In genomic region chr12:14773685-14774073, GRCh38 we compare ENCODE assay signal across 8 cellular contexts. TPM values are rescaled to one million over a fixed set of nuclear protein-coding genes. Genes with fewer than 3 reads are reported as not detected.
DNase-seq lines count a peak whose midpoint lies in the region; ATAC-seq and TF ChIP-seq lines count a peak whose summit lies in the region.

No MANE protein-coding gene starts in this region.

- no peaks in the 10 kb centered on the region for H3K36me3 ChIP-seq in iPS DF 6.9 (ENCODE audit: control insufficient read depth, insufficient read depth, low read length)

- H3K27ac Mint-ChIP-seq in activated CD8-positive, alpha-beta T cell treated with anti-CD3 and anti-CD28 coated beads for 36 hours = peak overlapping the region; percentile 91

- ATAC-seq in HG02938 (IDR thresholded peaks at IDR 0.05; ENCODE audit: unreplicated experiment) = peak; percentile 20
- peak; percentile 1 for ATAC-seq in activated CD8-positive, alpha-beta T cell treated with anti-CD3 and anti-CD28 coated beads for 36 hours

- POLR2A ChIA-PET in activated CD8-positive, alpha-beta T cell treated with anti-CD3 and anti-CD28 coated beads for 36 hours (lab: Charles Lee) = interaction anchor here (0.9 to 2.9 kb wide), 6 partner anchors 10 to 188 kb away, joined by 3 to 15 read pairs (median 6); partner anchors contain the start of genes ARHGDIB, C12orf60 and WBP11

- peak overlapping the region; percentile 26; the same call in 1 of the 2 replicates for H3K4me3 ChIP-seq in iPS DF 6.9 (ENCODE audit: low read length)

- no CpG with 5 or more reads among the region's 16 CpGs for WGBS in iPS DF 6.9 (ENCODE audit: insufficient coverage, insufficient read length)

- H3K36me3 Mint-ChIP-seq in activated CD8-positive, alpha-beta T cell treated with anti-CD3 and anti-CD28 coated beads for 36 hours (ENCODE audit: low read depth) = peaks cover 28% of the 10 kb centered on the region

- no peaks in the 10 kb centered on the region; the same call in 1 of the 2 replicates for H3K4me1 ChIP-seq in iPS DF 6.9 (ENCODE audit: control insufficient read depth, insufficient read depth, low read length)

- H3K27ac ChIP-seq in iPS DF 6.9 (ENCODE audit: low read length) = no peak overlapping the region

- intact Hi-C loops in activated CD8-positive, alpha-beta T cell treated with anti-CD3 and anti-CD28 coated beads for 36 hours (cut with micrococcal nuclease) = loop anchor here (1.0 to 5.0 kb wide), 3 partner anchors 29 to 381 kb away; partner anchors contain the start of gene ARHGDIB

- H3K4me1 Mint-ChIP-seq in activated CD8-positive, alpha-beta T cell treated with anti-CD3 and anti-CD28 coated beads for 36 hours (ENCODE audit: low read depth) = peaks cover 33% of the 10 kb centered on the region

- CTCF ChIA-PET in activated CD8-positive, alpha-beta T cell treated with anti-CD3 and anti-CD28 coated beads for 36 hours (lab: Charles Lee) = interaction anchor here (0.8 to 3.9 kb wide), 9 partner anchors 9 to 408 kb away, joined by 3 to 16 read pairs (median 4); partner anchors contain the start of genes ATF7IP, C12orf60 and WBP11

- H3K4me3 Mint-ChIP-seq in activated CD8-positive, alpha-beta T cell treated with anti-CD3 and anti-CD28 coated beads for 36 hours = peak overlapping the region; percentile 92

- H3K27me3 ChIP-seq in iPS DF 6.9 (ENCODE audit: control insufficient read depth, insufficient read depth, low read length) = no peaks in the 10 kb centered on the region

- no peaks in the 10 kb centered on the region for H3K27me3 Mint-ChIP-seq in activated CD8-positive, alpha-beta T cell treated with anti-CD3 and anti-CD28 coated beads for 36 hours

- H3K9me3 Mint-ChIP-seq in activated CD8-positive, alpha-beta T cell treated with anti-CD3 and anti-CD28 coated beads for 36 hours = no peaks in the 10 kb centered on the region

- TF ChIP-seq CTCF in activated CD8-positive, alpha-beta T cell treated with anti-CD3 and anti-CD28 coated beads for 36 hours (IDR thresholded peaks at IDR 0.05) = no peak

- H3K9me3 ChIP-seq in iPS DF 6.9 (ENCODE audit: control insufficient read depth, insufficient read depth, low read length) = no peaks in the 10 kb centered on the region

- DNase-seq in activated CD8-positive, alpha-beta memory T cell treated with anti-CD3 and anti-CD28 coated beads for 24 hours = peak; percentile 81
- DNase-seq in activated CD8-positive, alpha-beta memory T cell treated with anti-CD3 and anti-CD28 coated beads, Interleukin-2, amount 50 U/mL, for 4 hours = no peak
- DNase-seq in activated CD8-positive, alpha-beta T cell treated with anti-CD3 and anti-CD28 coated beads for 36 hours = no peak
- no peak for DNase-seq in iPS DF 6.9 (ENCODE audit: low read depth, low spot score)
- peak; percentile 4 to 13 for DNase-seq in stimulated activated CD8-positive, alpha-beta memory T cell treated with anti-CD3 and anti-CD28 coated beads, Interleukin-2, amount 100 ng/mL, for 48 hours (ENCODE audit: low read depth in 2 of 2)
- DNase-seq in GF-D8 (lab: John Stamatoyannopoulos, UW) = no peak
- DNase-seq in GDM1 (lab: John Stamatoyannopoulos, UW) = no peak

RNA-seq across cellular contexts. Expression of gene WBP11, which starts 29.6 kb away (rescaled TPM):
- total RNA-seq in activated CD8-positive, alpha-beta T cell treated with anti-CD3 and anti-CD28 coated beads for 36 hours = 100 to 1,000 TPM; 123 to 130 TPM

RNA-seq across cellular contexts. Expression of gene C12orf60, which starts 29.8 kb away (rescaled TPM):
- total RNA-seq in activated CD8-positive, alpha-beta T cell treated with anti-CD3 and anti-CD28 coated beads for 36 hours = 1 to 10 TPM; 3.3 to 4.2 TPM

RNA-seq across cellular contexts. Expression of gene SMCO3, which starts 40.3 kb away (rescaled TPM):
- total RNA-seq in activated CD8-positive, alpha-beta T cell treated with anti-CD3 and anti-CD28 coated beads for 36 hours = not detected

Comparison
In these comparisons a context has a peak if more than half of its experiments do, and no peak if none do; other contexts are left out.
1. DNase-seq: peak in activated CD8-positive, alpha-beta memory T cell treated with anti-CD3 and anti-CD28 coated beads for 24 hours (single experiment) and stimulated activated CD8-positive, alpha-beta memory T cell treated with anti-CD3 and anti-CD28 coated beads, Interleukin-2, amount 100 ng/mL, for 48 hours (2 of 2); none in activated CD8-positive, alpha-beta memory T cell treated with anti-CD3 and anti-CD28 coated beads, Interleukin-2, amount 50 U/mL, for 4 hours (single experiment), activated CD8-positive, alpha-beta T cell treated with anti-CD3 and anti-CD28 coated beads for 36 hours (single experiment), iPS DF 6.9 (single experiment), GF-D8 (single experiment) and GDM1 (single experiment).